Comparison of ENCODE assay signal across 8 cellular contexts in the genomic region with DNA sequence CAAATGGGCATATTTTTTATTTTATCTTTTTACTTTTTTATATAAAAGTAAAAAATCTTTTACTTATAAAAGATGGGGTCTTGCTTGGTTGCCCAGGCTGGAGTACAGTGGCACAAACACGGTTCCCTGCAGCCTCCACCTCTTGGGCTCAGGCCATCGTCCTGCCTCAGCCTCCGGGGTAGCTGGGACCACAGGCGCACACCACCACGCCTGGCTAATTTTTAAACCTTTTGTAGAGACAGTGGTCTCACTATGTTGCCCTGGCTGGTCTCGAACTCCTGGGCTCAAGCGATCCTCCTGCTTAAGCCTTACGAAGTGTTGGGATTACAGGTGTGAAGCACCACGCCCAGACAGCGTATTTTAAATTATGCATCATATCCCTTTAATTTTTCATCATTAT. TPM values are rescaled to one million over a fixed set of nuclear protein-coding genes. Genes with fewer than 3 reads are reported as not detected.
A peak's percentile ranks its signal among the peaks of the same experiment; 100 is the strongest.
DNase-seq lines count a peak whose midpoint lies in the region; ATAC-seq, FAIRE-seq and TF ChIP-seq lines count a peak whose summit lies in the region.

No MANE protein-coding gene starts in this region.

- ATAC-seq in A549, result no peak
- no peak for ATAC-seq in central memory CD8-positive, alpha-beta T cell (replicated peaks; ENCODE audit: extremely low read depth, poor library complexity, severe bottlenecking)

- DNase-seq in A549 (ENCODE audit: low read depth in 1 of 2, low spot score in 1 of 2), result no peak
- DNase-seq in central memory CD8-positive, alpha-beta T cell (ENCODE audit: low spot score in 2 of 2), result no peak
- DNase-seq in NCI-H345 (lab: John Stamatoyannopoulos, UW), result no peak
- no peak for DNase-seq in globus pallidus (ENCODE audit: low spot score)
- no peak for DNase-seq in DMS53 treated with DMSO at 0.1 percent for 48 hours (lab: John Stamatoyannopoulos, UW; ENCODE audit: unreplicated experiment)
- DNase-seq in cerebellar nuclear complex (lab: John Stamatoyannopoulos, UW), result no peak

- H3K9me3 ChIP-seq in A549, result no peaks in the 10 kb centered on the region
- H3K9me3 ChIP-seq in HUES64 (ENCODE audit: insufficient read depth, low read depth, low read length), result no peaks in the 10 kb centered on the region
- H3K9me3 ChIP-seq in muscle layer of duodenum (ENCODE audit: control insufficient read depth in 1 of 2, low read length in 2 of 2), result no peaks in the 10 kb centered on the region

- no peaks in the 10 kb centered on the region for H3K9me3 Mint-ChIP-seq in central memory CD8-positive, alpha-beta T cell

- H3K4me2 ChIP-seq in A549, result peak overlapping the region; percentile 86

- FAIRE-seq in A549 (lab: Jason Lieb, UNC), result no peak

- peak overlapping the region; percentile 93 for H3K4me3 ChIP-seq in A549
- H3K4me3 ChIP-seq in HUES64 (ENCODE audit: low read length), result peak overlapping the region; percentile 60
- peak overlapping the region; percentile 64 to 73 for H3K4me3 ChIP-seq in muscle layer of duodenum (ENCODE audit: low read depth in 1 of 2, low read length in 2 of 2)

- H3K36me3 Mint-ChIP-seq in central memory CD8-positive, alpha-beta T cell (ENCODE audit: insufficient read depth), result peaks cover 2% of the 10 kb centered on the region

- TF ChIP-seq RAD21 in A549 (conservative IDR thresholded peaks at IDR 0.05 in 1 of 2, IDR thresholded peaks at IDR 0.05 in 1 of 2), result no peak

- TF ChIP-seq EP300 in A549 (IDR thresholded peaks at IDR 0.05), result no peak

- H3K27me3 ChIP-seq in HUES64 (ENCODE audit: insufficient read depth, low read length) (no peaks in the 10 kb centered on the region), muscle layer of duodenum (ENCODE audit: low read depth, low read length) (no peaks in the 10 kb centered on the region)

- H3K4me1 Mint-ChIP-seq in central memory CD8-positive, alpha-beta T cell, result peaks cover 39% of the 10 kb centered on the region

- H3K27me3 Mint-ChIP-seq in central memory CD8-positive, alpha-beta T cell, result no peaks in the 10 kb centered on the region

- no peak for TF ChIP-seq CTCF in A549 (IDR thresholded peaks at IDR 0.05)

- H3K36me3 ChIP-seq in HUES64 (ENCODE audit: insufficient read depth, low read length) (no peaks in the 10 kb centered on the region), muscle layer of duodenum (ENCODE audit: control insufficient read depth in 1 of 2, insufficient read depth in 2 of 2, low read length in 2 of 2) (peaks cover 0 to under 1% of the 10 kb centered on the region in 2 donors)

- H3K27ac ChIP-seq in A549 (peak overlapping the region; percentile 98 to 99), HUES64 (ENCODE audit: low read depth, low read length) (no peak overlapping the region), muscle layer of duodenum (ENCODE audit: low read length) (peak overlapping the region; percentile 93)

- H3K4me3 Mint-ChIP-seq in central memory CD8-positive, alpha-beta T cell, result peak overlapping the region; percentile 98

- CTCF ChIA-PET in A549 (lab: Yijun Ruan, JAX), result interaction anchor here (1.4 to 1.8 kb wide), 2 partner anchors 31 to 55 kb away, joined by 3 to 5 read pairs; no protein-coding TSS in a partner anchor

- H3K4me1 ChIP-seq in A549 (peaks cover 26% of the 10 kb centered on the region), HUES64 (ENCODE audit: insufficient read depth, low read length) (peaks cover 14% of the 10 kb centered on the region), muscle layer of duodenum (ENCODE audit: control insufficient read depth in 1 of 2, insufficient read depth in 2 of 2, low read length in 2 of 2) (peaks cover 22 to 42% of the 10 kb centered on the region in 2 donors)

- POLR2A ChIA-PET in A549 (lab: Yijun Ruan, JAX), result no interaction called here

- 82% methylated on average over 10 of the region's 10 CpGs for WGBS in A549 (ENCODE audit: missing lambda C conversion rate)
- WGBS in HUES64, result 92% methylated on average over 9 of the region's 10 CpGs

- H3K9ac ChIP-seq in HUES64 (ENCODE audit: low read depth, low read length), result peak overlapping the region; percentile 89; the same call in 1 of the 2 replicates

- no peak overlapping the region for H3K27ac Mint-ChIP-seq in central memory CD8-positive, alpha-beta T cell (ENCODE audit: low read depth)

- no peak for TF ChIP-seq POLR2A in A549 (IDR thresholded peaks at IDR 0.05; ENCODE audit: low read length)

TF ChIP-seq in A549, 52 proteins besides CTCF, POLR2A, EP300 and RAD21:
- TF ChIP-seq HDAC2 (IDR thresholded peaks at IDR 0.05), result no peak
- no peak for TF ChIP-seq ZC3H11A (IDR thresholded peaks at IDR 0.05)
- no peak for TF ChIP-seq CEBPB (IDR thresholded peaks at IDR 0.05)
- no peak for TF ChIP-seq RARB (CRISPR knock-in tag; IDR thresholded peaks at IDR 0.05)
- no peak for TF ChIP-seq MAX (IDR thresholded peaks at IDR 0.05)
- TF ChIP-seq, protein P1, sequence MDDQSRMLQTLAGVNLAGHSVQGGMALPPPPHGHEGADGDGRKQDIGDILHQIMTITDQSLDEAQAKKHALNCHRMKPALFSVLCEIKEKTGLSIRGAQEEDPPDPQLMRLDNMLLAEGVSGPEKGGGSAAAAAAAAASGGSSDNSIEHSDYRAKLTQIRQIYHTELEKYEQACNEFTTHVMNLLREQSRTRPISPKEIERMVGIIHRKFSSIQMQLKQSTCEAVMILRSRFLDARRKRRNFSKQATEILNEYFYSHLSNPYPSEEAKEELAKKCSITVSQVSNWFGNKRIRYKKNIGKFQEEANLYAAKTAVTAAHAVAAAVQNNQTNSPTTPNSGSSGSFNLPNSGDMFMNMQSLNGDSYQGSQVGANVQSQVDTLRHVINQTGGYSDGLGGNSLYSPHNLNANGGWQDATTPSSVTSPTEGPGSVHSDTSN (IDR thresholded peaks at IDR 0.05), result no peak
- no peak for TF ChIP-seq MAZ (IDR thresholded peaks at IDR 0.05; ENCODE audit: borderline replicate concordance, low read depth, low read length)

RNA-seq across cellular contexts. Expression of gene H6PD, which starts 1.0 kb away (rescaled TPM):
- 7.9 and 9.8 TPM in 2 replicates for polyA plus RNA-seq in A549 (2011; rRNA removed)
- 3.7 and 6.0 TPM in 2 replicates for polyA plus RNA-seq in A549 (2012; cell fraction: cytosol; rRNA removed)
- polyA plus RNA-seq in A549 (2012; cell fraction: nucleus; rRNA removed), result 12.0 and 12.4 TPM in 2 replicates
- 4.6 to 6.4 TPM (median 6.0 TPM) in 3 replicates for polyA plus RNA-seq in A549 (2017; fragmentation: RNase III; extraction: RNeasy Plus Mini Kit Qiagen cat#74134 plus additional on column Dnase treatment)
- polyA minus RNA-seq in A549 (2011; rRNA and poly(A)+ RNA removed), result 8.7 and 10.4 TPM in 2 replicates
- polyA plus RNA-seq in HUES64 (2013, experiment 1 of 2), result 3.1 TPM
- polyA plus RNA-seq in HUES64 (2013, experiment 2 of 2), result 5.7 TPM

RNA-seq across cellular contexts. Expression of gene SPSB1, which starts 57.1 kb away (rescaled TPM):
- polyA plus RNA-seq in A549 (2011; rRNA removed), result 19.4 and 23.7 TPM in 2 replicates
- polyA plus RNA-seq in A549 (2012; cell fraction: cytosol; rRNA removed), result 20.5 and 26.4 TPM in 2 replicates
- 21.7 and 23.4 TPM in 2 replicates for polyA plus RNA-seq in A549 (2012; cell fraction: nucleus; rRNA removed)
- polyA plus RNA-seq in A549 (2017; fragmentation: RNase III; extraction: RNeasy Plus Mini Kit Qiagen cat#74134 plus additional on column Dnase treatment), result 16.9 to 25.3 TPM (median 22.3 TPM) in 3 replicates
- polyA minus RNA-seq in A549 (2011; rRNA and poly(A)+ RNA removed), result 39.6 and 39.8 TPM in 2 replicates
- 2.1 TPM for polyA plus RNA-seq in HUES64 (2013, experiment 1 of 2)
- 3.3 TPM for polyA plus RNA-seq in HUES64 (2013, experiment 2 of 2)
